Comparison of ENCODE assay signal across 32 cellular contexts in genomic region chr11:83078269-83078668, GRCh38. TPM values are rescaled to one million over a fixed set of nuclear protein-coding genes. Genes with fewer than 3 reads are reported as not detected.
A peak's percentile ranks its signal among the peaks of the same experiment; 100 is the strongest.
DNase-seq lines count a peak whose midpoint lies in the region; ATAC-seq, FAIRE-seq and TF ChIP-seq lines count a peak whose summit lies in the region.
"Had no signal": no experiment of that assay in that cellular context is flagged by ENCODE, and none has a peak within 500 bp of the region (broad histone marks: within the 10 kb centered on the region; RNA-seq: fewer than 3 reads in every experiment).

No MANE protein-coding gene starts in this region.

- H3K9me3 Mint-ChIP-seq in stimulated activated naive CD8-positive, alpha-beta T cell treated with anti-CD3 and anti-CD28 coated beads, Interleukin-15, Interleukin-2, amounts not matched to agents 100 ng/mL and 50 ng/mL, for 24 hours = no peaks in the 10 kb centered on the region
- no peaks in the 10 kb centered on the region for H3K9me3 Mint-ChIP-seq in stimulated activated naive CD8-positive, alpha-beta T cell treated with anti-CD3 and anti-CD28 coated beads, Interleukin-15, amount 100 ng/mL, for 72 hours
- no peaks in the 10 kb centered on the region for H3K9me3 Mint-ChIP-seq in IgD-negative memory B cell
- H3K9me3 Mint-ChIP-seq in T-helper 2 cell treated with Interferon-gamma antibody and Interleukin-4, amounts not matched to agents 5 μg/mL and 100 μg/mL, for 36 hours = no peaks in the 10 kb centered on the region
- H3K9me3 Mint-ChIP-seq: neural crest cell had no signal

- CTCF ChIA-PET in GM12878 (lab: Yijun Ruan, JAX) = interaction anchor here (0.7 to 2.1 kb wide), 5 partner anchors 10 to 172 kb away, joined by 3 to 7 read pairs (median 3); no protein-coding TSS in a partner anchor

- H3K9me3 ChIP-seq in GM12878 (replicated peaks; ENCODE audit: control insufficient read depth, insufficient read depth, low read length) = no peaks in the 10 kb centered on the region
- H3K9me3 ChIP-seq in subcutaneous abdominal adipose tissue (ENCODE audit: control insufficient read depth in 5 of 5, low read length in 5 of 5) = no peaks in the 10 kb centered on the region
- H3K9me3 ChIP-seq: colonic mucosa, testis, vagina had no signal

- H3K36me3 ChIP-seq in GM12878 (ENCODE audit: control insufficient read depth in 2 of 2, insufficient read depth in 2 of 2, low read length in 1 of 2) (peaks cover 1 to 8% of the 10 kb centered on the region in 2 experiments), subcutaneous abdominal adipose tissue (ENCODE audit: control insufficient read depth in 5 of 5, insufficient read depth in 5 of 5, low read length in 5 of 5) (peaks cover 0 to 14% (median 7%) of the 10 kb centered on the region in 5 donors)
- H3K36me3 ChIP-seq: colonic mucosa, vagina had no signal

- peaks cover 17% of the 10 kb centered on the region for H3K79me2 ChIP-seq in GM12878 (ENCODE audit: control insufficient read depth, insufficient read depth, low read length)

- no peak overlapping the region for H3K4me2 ChIP-seq in GM12878 (ENCODE audit: control insufficient read depth, insufficient read depth)
- H3K4me2 ChIP-seq: PC-9 had no signal

- H3K36me3 Mint-ChIP-seq in stimulated activated naive CD8-positive, alpha-beta T cell treated with anti-CD3 and anti-CD28 coated beads, Interleukin-15, Interleukin-2, amounts not matched to agents 100 ng/mL and 50 ng/mL, for 24 hours (ENCODE audit: low read depth) = peaks cover 53% of the 10 kb centered on the region
- H3K36me3 Mint-ChIP-seq in IgD-negative memory B cell = peaks cover 4% of the 10 kb centered on the region
- H3K36me3 Mint-ChIP-seq in T-helper 2 cell treated with Interferon-gamma antibody and Interleukin-4, amounts not matched to agents 5 μg/mL and 100 μg/mL, for 36 hours (ENCODE audit: low read depth) = peaks cover 23% of the 10 kb centered on the region

- intact Hi-C loops in GM12878 (cut with micrococcal nuclease; ENCODE audit: unreplicated experiment) = no loop called here

- no peak overlapping the region for H2AFZ ChIP-seq in GM12878 (ENCODE audit: control insufficient read depth, low read depth, low read length)
- H2AFZ ChIP-seq: PC-9 had no signal

- POLR2A ChIA-PET in GM12878 (lab: Charles Lee) = interaction anchor here (1.6 to 1.9 kb wide), 2 partner anchors 12 to 78 kb away, joined by 3 to 6 read pairs; partner anchors contain the start of gene PCF11

- WGBS in GM12878 (ENCODE audit: insufficient coverage, insufficient replicate concordance, low lambda C conversion rate, missing lambda C conversion rate) = 88% methylated on average over 1 of the region's 1 CpG

- TF ChIP-seq RAD21 in GM12878 (IDR thresholded peaks at IDR 0.05; ENCODE audit: insufficient read depth, low read depth, low read length) = no peak

- FAIRE-seq in GM12878 (lab: Jason Lieb, UNC) = no peak
- FAIRE-seq: bronchial epithelial cell, GM12892, HepG2, keratinocyte had no signal

- no peak overlapping the region for H3K4me3 Mint-ChIP-seq in stimulated activated naive CD8-positive, alpha-beta T cell treated with anti-CD3 and anti-CD28 coated beads, Interleukin-15, Interleukin-2, amounts not matched to agents 100 ng/mL and 50 ng/mL, for 24 hours
- no peak overlapping the region for H3K4me3 Mint-ChIP-seq in stimulated activated naive CD8-positive, alpha-beta T cell treated with anti-CD3 and anti-CD28 coated beads, Interleukin-15, amount 100 ng/mL, for 72 hours
- H3K4me3 Mint-ChIP-seq in IgD-negative memory B cell = peak overlapping the region in 1 of 4 donors; percentile 44
- no peak overlapping the region for H3K4me3 Mint-ChIP-seq in T-helper 2 cell treated with Interferon-gamma antibody and Interleukin-4, amounts not matched to agents 5 μg/mL and 100 μg/mL, for 36 hours
- H3K4me3 Mint-ChIP-seq: activated CD8-positive, alpha-beta T cell treated with anti-CD3 and anti-CD28 coated beads, Interleukin-2, amount 10 ng/mL, durations not matched to agents 7 days and 5 days; neural crest cell had no signal

- TF ChIP-seq CTCF in GM12878 (IDR thresholded peaks at IDR 0.05 in 2 of 3, conservative IDR thresholded peaks at IDR 0.05 in 1 of 3; ENCODE audit: control insufficient read depth in 2 of 3, extremely low read depth in 1 of 3, insufficient read depth in 1 of 3, low read depth in 3 of 3, low read length in 3 of 3) = no peak

- H3K27me3 ChIP-seq in GM12878 (replicated peaks in 1 of 2; ENCODE audit: control insufficient read depth in 2 of 2, insufficient read depth in 2 of 2, low read length in 1 of 2) (no peaks in the 10 kb centered on the region), subcutaneous abdominal adipose tissue (ENCODE audit: control insufficient read depth in 5 of 5, insufficient read depth in 4 of 5, low read length in 5 of 5) (no peaks in the 10 kb centered on the region)
- H3K27me3 ChIP-seq: colonic mucosa, testis, vagina had no signal

- H3K4me3 ChIP-seq in GM12878 = no peak overlapping the region
- no peak overlapping the region for H3K4me3 ChIP-seq in subcutaneous abdominal adipose tissue (ENCODE audit: low read depth in 1 of 5, low read length in 5 of 5)
- H3K4me3 ChIP-seq: colonic mucosa, PC-9, testis, vagina had no signal

- H4K20me1 ChIP-seq in GM12878 (ENCODE audit: control insufficient read depth, insufficient read depth) = no peaks in the 10 kb centered on the region

- no peaks in the 10 kb centered on the region for H3K4me1 ChIP-seq in GM12878 (ENCODE audit: control insufficient read depth, insufficient read depth, low read length)
- H3K4me1 ChIP-seq in subcutaneous abdominal adipose tissue (ENCODE audit: control insufficient read depth in 5 of 5, insufficient read depth in 5 of 5, low read length in 5 of 5) = peaks cover 0 to 12% (median 4%) of the 10 kb centered on the region in 5 donors
- H3K4me1 ChIP-seq: testis had no signal

- SMC1A ChIA-PET in GM12878 (lab: Charles Lee; ENCODE audit: uncharacterized antibody, unreplicated experiment) = interaction anchor here (0.7 to 3.0 kb wide), 14 partner anchors 9 to 189 kb away, joined by 3 to 10 read pairs (median 3); no protein-coding TSS in a partner anchor

- no peak overlapping the region for H3K27ac ChIP-seq in GM12878 (ENCODE audit: control insufficient read depth, insufficient read depth)
- H3K27ac ChIP-seq in subcutaneous abdominal adipose tissue (ENCODE audit: low read depth, low read length) = peak overlapping the region; percentile 18
- H3K27ac ChIP-seq: colonic mucosa, epithelial cell of prostate, PC-9, testis, vagina had no signal

- BruUV-seq in GM12878 (replicated peaks; lab: Mats Ljungman, UMichigan) = no TSS peak

- ATAC-seq in stimulated activated naive CD8-positive, alpha-beta T cell treated with anti-CD3 and anti-CD28 coated beads, Interleukin-15, amount 100 ng/mL, for 72 hours = no peak
- ATAC-seq in GM12878 = peak; percentile 32
- ATAC-seq: activated CD8-positive, alpha-beta T cell treated with anti-CD3 and anti-CD28 coated beads, Interleukin-2, amount 10 ng/mL, durations not matched to agents 7 days and 5 days; HepG2; right cardiac atrium had no signal

- DNase-seq in stimulated activated naive CD8-positive, alpha-beta T cell treated with anti-CD3 and anti-CD28 coated beads, Interleukin-15, amount 100 ng/mL, for 72 hours = no peak
- DNase-seq in GM12878 (ENCODE audit: low read depth, low spot score) (no peak), globus pallidus (ENCODE audit: low spot score) (no peak), superior temporal gyrus (ENCODE audit: extremely low spot score) (no peak)
- no peak for DNase-seq in T-helper 2 cell treated with Interferon-gamma antibody and Interleukin-4, amounts not matched to agents 5 μg/mL and 100 μg/mL, for 36 hours (ENCODE audit: low spot score)
- DNase-seq: activated CD8-positive, alpha-beta T cell treated with anti-CD3 and anti-CD28 coated beads, Interleukin-2, amount 10 ng/mL, durations not matched to agents 7 days and 5 days; activated gamma-delta T cell treated with Interleukin-2 at 50 U/mL for 16 hours; amygdala; colonic mucosa; DMS 273 treated with DMSO at 0.1 percent for 48 hours; effector CD8-positive, alpha-beta T cell; GOT3; midbrain; NCI-H1048; NCI-H187 treated with DMSO at 0.1 percent for 48 hours; NCI-H2171 treated with DMSO at 0.1 percent for 48 hours; NCI-H524; PC-9; posterior cingulate gyrus; right cardiac atrium; Right ventricle myocardium superior; testis had no signal

- H3K27ac Mint-ChIP-seq in stimulated activated naive CD8-positive, alpha-beta T cell treated with anti-CD3 and anti-CD28 coated beads, Interleukin-15, Interleukin-2, amounts not matched to agents 100 ng/mL and 50 ng/mL, for 24 hours = peak overlapping the region; percentile 36
- no peak overlapping the region for H3K27ac Mint-ChIP-seq in stimulated activated naive CD8-positive, alpha-beta T cell treated with anti-CD3 and anti-CD28 coated beads, Interleukin-15, amount 100 ng/mL, for 72 hours
- peak overlapping the region; percentile 42 to 89 (median 61) for H3K27ac Mint-ChIP-seq in IgD-negative memory B cell
- H3K27ac Mint-ChIP-seq in T-helper 2 cell treated with Interferon-gamma antibody and Interleukin-4, amounts not matched to agents 5 μg/mL and 100 μg/mL, for 36 hours = no peak overlapping the region
- H3K27ac Mint-ChIP-seq: activated CD8-positive, alpha-beta T cell treated with anti-CD3 and anti-CD28 coated beads, Interleukin-2, amount 10 ng/mL, durations not matched to agents 7 days and 5 days had no signal

- H3K9ac ChIP-seq in GM12878 (ENCODE audit: control insufficient read depth, insufficient read depth, low read length) (no peak overlapping the region), subcutaneous abdominal adipose tissue (ENCODE audit: low read length in 5 of 5) (no peak overlapping the region)

- no peak for TF ChIP-seq POLR2A in GM12878 (IDR thresholded peaks at IDR 0.05; ENCODE audit: low read depth, low read length)

- H3K27me3 Mint-ChIP-seq in stimulated activated naive CD8-positive, alpha-beta T cell treated with anti-CD3 and anti-CD28 coated beads, Interleukin-15, Interleukin-2, amounts not matched to agents 100 ng/mL and 50 ng/mL, for 24 hours = no peaks in the 10 kb centered on the region
- no peaks in the 10 kb centered on the region for H3K27me3 Mint-ChIP-seq in stimulated activated naive CD8-positive, alpha-beta T cell treated with anti-CD3 and anti-CD28 coated beads, Interleukin-15, amount 100 ng/mL, for 72 hours
- H3K27me3 Mint-ChIP-seq in IgD-negative memory B cell = no peaks in the 10 kb centered on the region
- no peaks in the 10 kb centered on the region for H3K27me3 Mint-ChIP-seq in T-helper 2 cell treated with Interferon-gamma antibody and Interleukin-4, amounts not matched to agents 5 μg/mL and 100 μg/mL, for 36 hours (ENCODE audit: low read depth)

- in situ Hi-C loops in GM12878 (cut with MboI) = loop anchor here (10.0 kb wide), 1 partner anchor 173 kb away; the partner anchor contains the start of genes DDIAS and PRCP

- no peak for TF ChIP-seq EP300 in GM12878 (IDR thresholded peaks at IDR 0.05; ENCODE audit: borderline replicate concordance in 1 of 2, control insufficient read depth in 1 of 2, low read depth in 2 of 2, low read length in 2 of 2)

- RAD21 ChIA-PET in GM12878 (lab: Charles Lee; ENCODE audit: unreplicated experiment) = interaction anchor here (0.9 to 1.1 kb wide), 5 partner anchors 11 to 178 kb away, joined by 3 read pairs; partner anchors contain the start of gene PRCP

- H3K4me1 Mint-ChIP-seq in stimulated activated naive CD8-positive, alpha-beta T cell treated with anti-CD3 and anti-CD28 coated beads, Interleukin-15, Interleukin-2, amounts not matched to agents 100 ng/mL and 50 ng/mL, for 24 hours (ENCODE audit: low read depth) = peaks cover 54% of the 10 kb centered on the region
- H3K4me1 Mint-ChIP-seq in stimulated activated naive CD8-positive, alpha-beta T cell treated with anti-CD3 and anti-CD28 coated beads, Interleukin-15, amount 100 ng/mL, for 72 hours = peaks cover 36% of the 10 kb centered on the region
- peaks cover 14 to 28% (median 21%) of the 10 kb centered on the region in 3 donors for H3K4me1 Mint-ChIP-seq in IgD-negative memory B cell
- peaks cover 11% of the 10 kb centered on the region for H3K4me1 Mint-ChIP-seq in T-helper 2 cell treated with Interferon-gamma antibody and Interleukin-4, amounts not matched to agents 5 μg/mL and 100 μg/mL, for 36 hours (ENCODE audit: low read depth)

RNA-seq across cellular contexts. Expression of gene RAB30, which starts 6.6 kb away (rescaled TPM):
- 39.4 TPM for polyA plus RNA-seq in IgD-negative memory B cell
- 49.2 and 55.3 TPM in 2 replicates for total RNA-seq in GM12878 (2013; cell fraction: nucleolus; rRNA removed)
- 13.0 and 14.2 TPM in 2 replicates for total RNA-seq in GM12878 (2014; rRNA removed)
- 15.2 and 16.1 TPM in 2 replicates for total RNA-seq in GM12878 (2014; rRNA removed; fragmentation: Illumina TruSeq; extraction: Trizol)
- 23.9 and 24.8 TPM in 2 replicates for total RNA-seq in GM12878 (2021)
- polyA plus RNA-seq in GM12878 (2011; ENCODE audit: low read depth) = 39.6 TPM
- polyA plus RNA-seq in GM12878 (2011; rRNA removed) = 23.0 and 26.7 TPM in 2 replicates
- polyA plus RNA-seq in GM12878 (2011; cell fraction: cytosol; rRNA removed) = 9.5 and 13.4 TPM in 2 replicates
- polyA plus RNA-seq in GM12878 (2011; cell fraction: nucleus; rRNA removed) = 13.5 and 14.2 TPM in 2 replicates
- 19.1 and 30.2 TPM in 2 replicates for polyA plus RNA-seq in GM12878 (2012)
- 22.5 and 32.9 TPM in 2 replicates for polyA plus RNA-seq in GM12878 (2014; fragmentation: Illumina TruSeq; extraction: Trizol)
- 10 to 100 TPM in 1 of 2 experiments, 1 to 10 TPM in 1; 9.8 to 14.2 TPM for polyA plus RNA-seq in GM12878 (2014; fragmentation: Nextera tagmentation; extraction: Ambion mirVana)
- 8.0 and 11.7 TPM in 2 replicates for polyA plus RNA-seq in GM12878 (2014; rRNA removed)
- polyA plus RNA-seq in GM12878 (2016; fragmentation: Nextera tagmentation; extraction: Ambion mirVana) = 10 to 100 TPM; 22.2 TPM
- polyA minus RNA-seq in GM12878 (2011; rRNA and poly(A)+ RNA removed) = 14.5 and 29.4 TPM in 2 replicates
- 6.9 and 11.0 TPM in 2 replicates for polyA minus RNA-seq in GM12878 (2011; cell fraction: cytosol; rRNA and poly(A)+ RNA removed)
- polyA minus RNA-seq in GM12878 (2011; cell fraction: nucleus; rRNA and poly(A)+ RNA removed) = 11.6 and 16.6 TPM in 2 replicates

Comparison
In these comparisons a context has a peak if more than half of its experiments do, and no peak if none do; other contexts are left out.
1. H3K27ac Mint-ChIP-seq: peak in stimulated activated naive CD8-positive, alpha-beta T cell treated with anti-CD3 and anti-CD28 coated beads, Interleukin-15, Interleukin-2, amounts not matched to agents 100 ng/mL and 50 ng/mL, for 24 hours (single experiment) and IgD-negative memory B cell (3 of 3); none in stimulated activated naive CD8-positive, alpha-beta T cell treated with anti-CD3 and anti-CD28 coated beads, Interleukin-15, amount 100 ng/mL, for 72 hours (0 of 2) and T-helper 2 cell treated with Interferon-gamma antibody and Interleukin-4, amounts not matched to agents 5 μg/mL and 100 μg/mL, for 36 hours (single experiment).